In the genomic region with DNA sequence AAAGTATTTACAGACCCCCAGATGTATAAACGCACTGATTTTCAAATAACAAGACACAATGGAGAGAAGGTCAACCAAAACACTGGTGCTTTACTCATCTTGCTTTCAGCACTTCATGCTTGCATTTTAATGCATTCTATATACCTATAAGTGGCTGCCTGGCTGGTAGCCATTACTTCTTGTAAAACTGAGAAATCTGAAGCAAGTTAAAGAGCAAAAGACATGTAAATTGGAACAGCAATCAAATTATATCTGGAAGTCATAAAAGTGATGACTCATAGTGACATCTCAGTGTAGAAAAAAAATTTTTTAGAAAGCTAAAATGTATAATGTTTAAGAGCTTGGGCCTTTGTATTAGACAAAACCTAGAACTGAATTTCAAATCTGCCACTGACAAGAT, we compare ENCODE assay signal across 1 cellular context.
TF ChIP-seq lines count a peak whose summit lies in the region.

No MANE protein-coding gene starts in this region.

TF ChIP-seq in HepG2, 621 proteins besides CTCF, POLR2A, EP300 and RAD21 (continued from another document):
- TF ChIP-seq, protein P1, sequence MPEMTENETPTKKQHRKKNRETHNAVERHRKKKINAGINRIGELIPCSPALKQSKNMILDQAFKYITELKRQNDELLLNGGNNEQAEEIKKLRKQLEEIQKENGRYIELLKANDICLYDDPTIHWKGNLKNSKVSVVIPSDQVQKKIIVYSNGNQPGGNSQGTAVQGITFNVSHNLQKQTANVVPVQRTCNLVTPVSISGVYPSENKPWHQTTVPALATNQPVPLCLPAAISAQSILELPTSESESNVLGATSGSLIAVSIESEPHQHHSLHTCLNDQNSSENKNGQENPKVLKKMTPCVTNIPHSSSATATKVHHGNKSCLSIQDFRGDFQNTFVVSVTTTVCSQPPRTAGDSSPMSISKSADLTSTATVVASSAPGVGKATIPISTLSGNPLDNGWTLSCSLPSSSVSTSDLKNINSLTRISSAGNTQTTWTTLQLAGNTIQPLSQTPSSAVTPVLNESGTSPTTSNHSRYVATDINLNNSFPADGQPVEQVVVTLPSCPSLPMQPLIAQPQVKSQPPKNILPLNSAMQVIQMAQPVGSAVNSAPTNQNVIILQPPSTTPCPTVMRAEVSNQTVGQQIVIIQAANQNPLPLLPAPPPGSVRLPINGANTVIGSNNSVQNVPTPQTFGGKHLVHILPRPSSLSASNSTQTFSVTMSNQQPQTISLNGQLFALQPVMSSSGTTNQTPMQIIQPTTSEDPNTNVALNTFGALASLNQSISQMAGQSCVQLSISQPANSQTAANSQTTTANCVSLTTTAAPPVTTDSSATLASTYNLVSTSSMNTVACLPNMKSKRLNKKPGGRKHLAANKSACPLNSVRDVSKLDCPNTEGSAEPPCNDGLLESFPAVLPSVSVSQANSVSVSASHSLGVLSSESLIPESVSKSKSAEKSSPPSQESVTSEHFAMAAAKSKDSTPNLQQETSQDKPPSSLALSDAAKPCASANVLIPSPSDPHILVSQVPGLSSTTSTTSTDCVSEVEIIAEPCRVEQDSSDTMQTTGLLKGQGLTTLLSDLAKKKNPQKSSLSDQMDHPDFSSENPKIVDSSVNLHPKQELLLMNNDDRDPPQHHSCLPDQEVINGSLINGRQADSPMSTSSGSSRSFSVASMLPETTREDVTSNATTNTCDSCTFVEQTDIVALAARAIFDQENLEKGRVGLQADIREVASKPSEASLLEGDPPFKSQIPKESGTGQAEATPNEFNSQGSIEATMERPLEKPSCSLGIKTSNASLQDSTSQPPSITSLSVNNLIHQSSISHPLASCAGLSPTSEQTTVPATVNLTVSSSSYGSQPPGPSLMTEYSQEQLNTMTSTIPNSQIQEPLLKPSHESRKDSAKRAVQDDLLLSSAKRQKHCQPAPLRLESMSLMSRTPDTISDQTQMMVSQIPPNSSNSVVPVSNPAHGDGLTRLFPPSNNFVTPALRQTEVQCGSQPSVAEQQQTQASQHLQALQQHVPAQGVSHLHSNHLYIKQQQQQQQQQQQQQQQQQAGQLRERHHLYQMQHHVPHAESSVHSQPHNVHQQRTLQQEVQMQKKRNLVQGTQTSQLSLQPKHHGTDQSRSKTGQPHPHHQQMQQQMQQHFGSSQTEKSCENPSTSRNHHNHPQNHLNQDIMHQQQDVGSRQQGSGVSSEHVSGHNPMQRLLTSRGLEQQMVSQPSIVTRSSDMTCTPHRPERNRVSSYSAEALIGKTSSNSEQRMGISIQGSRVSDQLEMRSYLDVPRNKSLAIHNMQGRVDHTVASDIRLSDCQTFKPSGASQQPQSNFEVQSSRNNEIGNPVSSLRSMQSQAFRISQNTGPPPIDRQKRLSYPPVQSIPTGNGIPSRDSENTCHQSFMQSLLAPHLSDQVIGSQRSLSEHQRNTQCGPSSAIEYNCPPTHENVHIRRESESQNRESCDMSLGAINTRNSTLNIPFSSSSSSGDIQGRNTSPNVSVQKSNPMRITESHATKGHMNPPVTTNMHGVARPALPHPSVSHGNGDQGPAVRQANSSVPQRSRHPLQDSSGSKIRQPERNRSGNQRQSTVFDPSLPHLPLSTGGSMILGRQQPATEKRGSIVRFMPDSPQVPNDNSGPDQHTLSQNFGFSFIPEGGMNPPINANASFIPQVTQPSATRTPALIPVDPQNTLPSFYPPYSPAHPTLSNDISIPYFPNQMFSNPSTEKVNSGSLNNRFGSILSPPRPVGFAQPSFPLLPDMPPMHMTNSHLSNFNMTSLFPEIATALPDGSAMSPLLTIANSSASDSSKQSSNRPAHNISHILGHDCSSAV (CRISPR knock-in tag; IDR thresholded peaks at IDR 0.05; ENCODE audit: borderline replicate concordance), result no peak
- TF ChIP-seq TBX3 (IDR thresholded peaks at IDR 0.05; ENCODE audit: borderline replicate concordance) (no peak), MEF2D (CRISPR knock-in tag; IDR thresholded peaks at IDR 0.05) (no peak), MED8 (CRISPR knock-in tag; IDR thresholded peaks at IDR 0.05; ENCODE audit: insufficient replicate concordance) (no peak), IKZF1 (IDR thresholded peaks at IDR 0.05) (no peak), NFE2L2 (IDR thresholded peaks at IDR 0.05; ENCODE audit: low read length) (0 out of 2 replicates have a peak, but pooled peaks have one; percentile 11), CEBPG (CRISPR knock-in tag; IDR thresholded peaks at IDR 0.05) (no peak), ZNF12 (CRISPR knock-in tag; IDR thresholded peaks at IDR 0.05) (no peak), CREB1 (IDR thresholded peaks at IDR 0.05) (peak; percentile 25; the same call in 1 of the 2 replicates), CREB1 (CRISPR knock-in tag; IDR thresholded peaks at IDR 0.05) (no peak), SALL1 (CRISPR knock-in tag; IDR thresholded peaks at IDR 0.05) (no peak), IRF2 (CRISPR knock-in tag; IDR thresholded peaks at IDR 0.05) (no peak), ZNF772 (CRISPR knock-in tag; IDR thresholded peaks at IDR 0.05) (no peak)
- TF ChIP-seq, protein P2, sequence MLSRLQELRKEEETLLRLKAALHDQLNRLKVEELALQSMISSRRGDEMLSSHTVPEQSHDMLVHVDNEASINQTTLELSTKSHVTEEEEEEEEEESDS (CRISPR knock-in tag; IDR thresholded peaks at IDR 0.05; ENCODE audit: borderline replicate concordance), result no peak
- TF ChIP-seq, protein P3, sequence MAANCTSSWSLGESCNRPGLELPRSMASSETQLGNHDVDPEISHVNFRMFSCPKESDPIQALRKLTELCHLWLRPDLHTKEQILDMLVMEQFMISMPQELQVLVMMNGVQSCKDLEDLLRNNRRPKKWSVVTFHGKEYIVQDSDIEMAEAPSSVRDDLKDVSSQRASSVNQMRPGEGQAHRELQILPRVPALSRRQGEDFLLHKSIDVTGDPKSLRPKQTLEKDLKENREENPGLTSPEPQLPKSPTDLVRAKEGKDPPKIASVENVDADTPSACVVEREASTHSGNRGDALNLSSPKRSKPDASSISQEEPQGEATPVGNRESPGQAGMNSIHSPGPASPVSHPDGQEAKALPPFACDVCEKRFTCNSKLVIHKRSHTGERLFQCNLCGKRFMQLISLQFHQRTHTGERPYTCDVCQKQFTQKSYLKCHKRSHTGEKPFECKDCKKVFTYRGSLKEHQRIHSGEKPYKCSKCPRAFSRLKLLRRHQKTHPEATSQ (CRISPR knock-in tag; IDR thresholded peaks at IDR 0.05; ENCODE audit: borderline replicate concordance), result no peak
